11 cellular contexts compared by ENCODE assay signal in genomic region chr7:73424486-73424885, GRCh38. TPM values are rescaled to one million over a fixed set of nuclear protein-coding genes. Genes with fewer than 3 reads are reported as not detected.
DNase-seq lines count a peak whose midpoint lies in the region; ATAC-seq and TF ChIP-seq lines count a peak whose summit lies in the region.
"Had no signal": no experiment of that assay in that cellular context is flagged by ENCODE, and none has a peak within 500 bp of the region (broad histone marks: within the 10 kb centered on the region; RNA-seq: fewer than 3 reads in every experiment).

No MANE protein-coding gene starts in this region.

- H3K36me3 ChIP-seq in hepatocyte (replicated peaks; ENCODE audit: insufficient read depth, low read depth): no peaks in the 10 kb centered on the region

- H3K9me3 Mint-ChIP-seq in CD14-positive monocyte: peaks cover 0 to 1% (median 0%) of the 10 kb centered on the region in 7 donors

- H3K4me3 Mint-ChIP-seq in CD14-positive monocyte: peak overlapping the region; percentile 20 to 67

- TF ChIP-seq CTCF in CD14-positive monocyte (IDR thresholded peaks at IDR 0.05) (no peak), hepatocyte (IDR thresholded peaks at IDR 0.05; ENCODE audit: poor library complexity) (no peak)

- no peaks in the 10 kb centered on the region for H3K27me3 ChIP-seq in hepatocyte

- H3K9me3 ChIP-seq in hepatocyte (ENCODE audit: low read depth): no peaks in the 10 kb centered on the region

- H3K4me1 Mint-ChIP-seq in CD14-positive monocyte: peaks cover 9% of the 10 kb centered on the region

- intact Hi-C loops in CD14-positive monocyte (cut with micrococcal nuclease): loop anchor here in 1 of 2 donors (5.0 kb wide), 1 partner anchor 102 kb away; no protein-coding TSS in a partner anchor

- 89% methylated on average over 11 of the region's 11 CpGs for WGBS in hepatocyte (ENCODE audit: low lambda C conversion rate, missing lambda C conversion rate)

- peaks cover 15 to 26% (median 25%) of the 10 kb centered on the region in 3 donors for H3K27me3 Mint-ChIP-seq in CD14-positive monocyte (ENCODE audit: low read depth in 3 of 3)

- no peaks in the 10 kb centered on the region for H3K9me2 ChIP-seq in hepatocyte (replicated peaks; ENCODE audit: insufficient read depth)

- H3K27ac ChIP-seq in angular gyrus (ENCODE audit: low read depth, low read length) (peak overlapping the region; percentile 70), hepatocyte (no peak overlapping the region)

- H3K4me3 ChIP-seq in hepatocyte: no peak overlapping the region
- peak overlapping the region; percentile 18 for H3K4me3 ChIP-seq in skeletal muscle cell (ENCODE audit: low read depth, low read length)

- H3K79me2 ChIP-seq in hepatocyte: no peaks in the 10 kb centered on the region

- no peaks in the 10 kb centered on the region for H4K20me1 ChIP-seq in hepatocyte (ENCODE audit: insufficient read depth, poor library complexity, severe bottlenecking)

- peak overlapping the region; percentile 66 for H2AFZ ChIP-seq in hepatocyte

- H3K4me1 ChIP-seq in hepatocyte (ENCODE audit: insufficient read depth): peaks cover 16% of the 10 kb centered on the region

- no peak for ATAC-seq in GM21390 (IDR thresholded peaks at IDR 0.05; ENCODE audit: unreplicated experiment)
- ATAC-seq: PC-3 had no signal

- H3K27ac Mint-ChIP-seq in CD14-positive monocyte: no peak overlapping the region

- no peak for DNase-seq in CD14-positive monocyte (ENCODE audit: low spot score)
- no peak for DNase-seq in hepatocyte (ENCODE audit: low spot score)
- DNase-seq in skeletal muscle cell (ENCODE audit: low read depth): no peak
- no peak for DNase-seq in NCI-H2029 (lab: John Stamatoyannopoulos, UW)
- DNase-seq in NCI-H69 (lab: John Stamatoyannopoulos, UW): no peak
- DNase-seq in T-helper 2 cell: no peak
- DNase-seq: NCI-H1105 treated with DMSO at 0.1 percent for 48 hours; PC-3; stimulated activated naive CD4-positive, alpha-beta T cell treated with Interleukin-2 at 50 U/mL for 16 hours had no signal

- H3K36me3 Mint-ChIP-seq in CD14-positive monocyte: no peaks in the 10 kb centered on the region

- peak overlapping the region; percentile 73 for H3K4me2 ChIP-seq in hepatocyte

RNA-seq across cellular contexts. Expression of gene FZD9, which starts 9.1 kb away (rescaled TPM):
- polyA plus RNA-seq in CD14-positive monocyte (under 1 TPM in 1 of 2 donors, not detected in 1; 0.11 TPM), hepatocyte (2.5 and 2.8 TPM in 2 replicates)
- total RNA-seq in hepatocyte: 0.70 and 1.2 TPM in 2 replicates
